1 cellular context compared by ENCODE assay signal in the genomic region with DNA sequence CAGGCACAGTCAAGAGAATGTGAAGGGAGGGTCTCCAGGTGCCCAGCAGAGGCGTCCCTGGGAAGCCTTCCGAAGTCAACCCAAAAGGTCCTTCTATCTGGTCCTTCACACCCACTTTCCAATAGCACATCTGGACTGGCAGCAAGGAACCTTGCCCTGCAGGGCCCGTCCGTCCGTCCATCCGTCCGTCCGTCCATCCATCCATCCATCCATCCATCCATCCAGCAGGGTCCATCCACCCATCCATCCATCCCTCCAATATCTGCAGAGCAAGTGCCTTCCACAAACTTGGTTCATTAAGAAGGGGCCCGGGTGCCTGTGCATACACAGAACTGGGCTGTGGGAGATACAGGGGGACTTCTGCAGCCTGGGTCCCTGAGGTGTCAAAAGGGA.
TF ChIP-seq lines count a peak whose summit lies in the region.

No MANE protein-coding gene starts in this region.

TF ChIP-seq in GM12878, 131 proteins besides CTCF, POLR2A, EP300 and RAD21:
- TF ChIP-seq IKZF1 (conservative IDR thresholded peaks at IDR 0.05): no peak
- TF ChIP-seq FOXM1 (IDR thresholded peaks at IDR 0.05; ENCODE audit: low read depth, low read length): no peak
- TF ChIP-seq ZNF217 (IDR thresholded peaks at IDR 0.05): no peak
- no peak for TF ChIP-seq CHD4 (IDR thresholded peaks at IDR 0.05)
- TF ChIP-seq BACH1 (IDR thresholded peaks at IDR 0.05; ENCODE audit: borderline replicate concordance): no peak
- no peak for TF ChIP-seq ZNF384 (IDR thresholded peaks at IDR 0.05; ENCODE audit: borderline replicate concordance, low read depth, low read length)
- no peak for TF ChIP-seq KDM1A (IDR thresholded peaks at IDR 0.05; ENCODE audit: borderline replicate concordance)
- TF ChIP-seq RAD51 (IDR thresholded peaks at IDR 0.05): no peak
- no peak for TF ChIP-seq HSF1 (IDR thresholded peaks at IDR 0.05; ENCODE audit: low read depth, low read length)
- no peak for TF ChIP-seq ZNF622 (IDR thresholded peaks at IDR 0.05)
- TF ChIP-seq ZBED1 (IDR thresholded peaks at IDR 0.05; ENCODE audit: borderline replicate concordance): no peak
- TF ChIP-seq MYC (IDR thresholded peaks at IDR 0.05; ENCODE audit: insufficient read depth, insufficient read length, insufficient replicate concordance, low read length, severe bottlenecking): no peak
- no peak for TF ChIP-seq SPI1 (IDR thresholded peaks at IDR 0.05; ENCODE audit: borderline replicate concordance, insufficient read depth, low read depth, low read length)
- TF ChIP-seq HDAC6 (IDR thresholded peaks at IDR 0.05; ENCODE audit: unreplicated experiment): no peak
- no peak for TF ChIP-seq MEF2A (IDR thresholded peaks at IDR 0.05; ENCODE audit: insufficient read depth, low read depth, low read length)
- TF ChIP-seq GATAD2B (conservative IDR thresholded peaks at IDR 0.05; ENCODE audit: low read depth): no peak
